In genomic region chr17:35786941-35787432, GRCh38 we compare ENCODE assay signal across 17 cellular contexts. TPM values are rescaled to one million over a fixed set of nuclear protein-coding genes. Genes with fewer than 3 reads are reported as not detected.
DNase-seq lines count a peak whose midpoint lies in the region; TF ChIP-seq lines count a peak whose summit lies in the region.
"Had no signal": no experiment of that assay in that cellular context is flagged by ENCODE, and none has a peak within 500 bp of the region (broad histone marks: within the 10 kb centered on the region; RNA-seq: fewer than 3 reads in every experiment).

No MANE protein-coding gene starts in this region.

- H3K4me1 ChIP-seq in mesodermal cell (ENCODE audit: control insufficient read depth, insufficient read depth, low read length, poor library complexity, severe bottlenecking) (peaks cover 37% of the 10 kb centered on the region), tibial artery (peaks cover 0 to 61% (median 40%) of the 10 kb centered on the region in 4 donors)
- no peaks in the 10 kb centered on the region for H3K4me1 ChIP-seq in effector memory CD4-positive, alpha-beta T cell (ENCODE audit: control insufficient read depth, insufficient read depth, low read length, poor library complexity, severe bottlenecking)

- 28 to 47% methylated on average over 2 to 3 of the region's 3 CpGs for WGBS in mesodermal cell (ENCODE audit: insufficient coverage in 2 of 2), 2 experiments

- DNase-seq in HT-29 (ENCODE audit: low spot score): peak; percentile 25
- no peak for DNase-seq in brain microvascular endothelial cell
- DNase-seq in tibial artery: peak in 1 of 2 donors; percentile 38
- DNase-seq in effector memory CD4-positive, alpha-beta T cell: no peak
- DNase-seq in NCI-H774 (lab: John Stamatoyannopoulos, UW): no peak
- DNase-seq in NCI-H1417 treated with DMSO at 0.1 percent for 48 hours (lab: John Stamatoyannopoulos, UW): no peak
- no peak for DNase-seq in globus pallidus (ENCODE audit: low spot score)
- DNase-seq: activated CD8-positive, alpha-beta T cell treated with anti-CD3 and anti-CD28 coated beads for 36 hours; activated naive CD4-positive, alpha-beta T cell treated with anti-CD3 and anti-CD28 coated beads, Interleukin-2, amount 50 U/mL, for 16 hours; dorsolateral prefrontal cortex; NCI-H187; NK-92 treated with Interleukin-12 subunit alpha and Interleukin-12 subunit beta, amount 100 ng/mL, for 24 hours had no signal

- H3K27ac ChIP-seq in brain microvascular endothelial cell (peak overlapping the region; percentile 15), mesodermal cell (ENCODE audit: low read depth, low read length, severe bottlenecking) (peak overlapping the region; percentile 96), tibial artery (peak overlapping the region; percentile 58 to 71)
- H3K27ac ChIP-seq in effector memory CD4-positive, alpha-beta T cell (ENCODE audit: insufficient read depth, low read length, poor library complexity, severe bottlenecking): no peak overlapping the region
- H3K27ac ChIP-seq: right lobe of liver had no signal

- H3K27me3 ChIP-seq in brain microvascular endothelial cell (replicated peaks) (no peaks in the 10 kb centered on the region), tibial artery (no peaks in the 10 kb centered on the region)
- no peaks in the 10 kb centered on the region for H3K27me3 ChIP-seq in effector memory CD4-positive, alpha-beta T cell (replicated peaks; ENCODE audit: control insufficient read depth, insufficient read depth, low read length, poor library complexity, severe bottlenecking)
- H3K27me3 ChIP-seq: right lobe of liver had no signal

- H3K4me3 ChIP-seq in brain microvascular endothelial cell (ENCODE audit: low read depth, low read length): no peak overlapping the region
- H3K4me3 ChIP-seq in mesodermal cell (ENCODE audit: extremely low read depth, insufficient read depth, low read length, poor library complexity, severe bottlenecking): no peak overlapping the region
- H3K4me3 ChIP-seq in tibial artery: no peak overlapping the region
- H3K4me3 ChIP-seq in effector memory CD4-positive, alpha-beta T cell (ENCODE audit: insufficient read depth, low read depth, low read length, poor library complexity, severe bottlenecking): no peak overlapping the region
- H3K4me3 ChIP-seq: dorsolateral prefrontal cortex, right lobe of liver had no signal

- intact Hi-C loops in tibial artery (cut with DNase I; ENCODE audit: low total_unique reads): no loop called here

- in situ Hi-C loops in brain microvascular endothelial cell (cut with HindIII; ENCODE audit: low pct_ligation_motif_present, low sequenced_read_pairs): no loop called here

- H3K9me3 ChIP-seq in mesodermal cell (ENCODE audit: control insufficient read depth, low read length): no peaks in the 10 kb centered on the region
- H3K9me3 ChIP-seq in tibial artery: no peaks in the 10 kb centered on the region
- H3K9me3 ChIP-seq in effector memory CD4-positive, alpha-beta T cell (ENCODE audit: control insufficient read depth, low read length): no peaks in the 10 kb centered on the region
- H3K9me3 ChIP-seq: right lobe of liver had no signal

- TF ChIP-seq CTCF in brain microvascular endothelial cell (IDR thresholded peaks at IDR 0.05; ENCODE audit: low read depth, low read length, missing control alignments): no peak
- no peak for TF ChIP-seq CTCF in tibial artery (IDR thresholded peaks at IDR 0.05)

- H3K36me3 ChIP-seq in brain microvascular endothelial cell (replicated peaks): no peaks in the 10 kb centered on the region
- H3K36me3 ChIP-seq in mesodermal cell (ENCODE audit: control insufficient read depth, insufficient read depth, low read length): no peaks in the 10 kb centered on the region
- no peaks in the 10 kb centered on the region for H3K36me3 ChIP-seq in tibial artery
- H3K36me3 ChIP-seq in effector memory CD4-positive, alpha-beta T cell (ENCODE audit: control insufficient read depth, insufficient read depth, low read length): no peaks in the 10 kb centered on the region
- H3K36me3 ChIP-seq: right lobe of liver had no signal

RNA-seq across cellular contexts. Expression of gene MMP28, which starts 8.5 kb away (rescaled TPM):
- 0.18 and 0.25 TPM in 2 replicates for total RNA-seq in HT-29 (2014; rRNA removed; shearing (Covaris generic))
- 27.1 TPM for polyA plus RNA-seq in mesodermal cell (2013, experiment 1 of 2)
- 35.7 TPM for polyA plus RNA-seq in mesodermal cell (2013, experiment 2 of 2)

RNA-seq across cellular contexts. Expression of gene TAF15, which starts 22.3 kb away (rescaled TPM):
- total RNA-seq in HT-29 (2014; rRNA removed; shearing (Covaris generic)): 83.7 and 99.8 TPM in 2 replicates
- 165 TPM for polyA plus RNA-seq in mesodermal cell (2013, experiment 1 of 2)
- polyA plus RNA-seq in mesodermal cell (2013, experiment 2 of 2): 192 TPM

RNA-seq across cellular contexts. Expression of gene C17orf50, which starts 26.3 kb away (rescaled TPM):
- not detected in 2 replicates for total RNA-seq in HT-29 (2014; rRNA removed; shearing (Covaris generic))
- polyA plus RNA-seq in mesodermal cell (2013, experiment 1 of 2): not detected
- polyA plus RNA-seq in mesodermal cell (2013, experiment 2 of 2): not detected
- total RNA-seq: activated CD8-positive, alpha-beta T cell treated with anti-CD3 and anti-CD28 coated beads for 36 hours; H4; mesenteric fat pad; right lobe of liver had no signal
- polyA plus RNA-seq: IgD-negative memory B cell had no signal

RNA-seq across cellular contexts. Expression of gene GAS2L2, which starts 33.9 kb away (rescaled TPM):
- 0.52 and 0.56 TPM in 2 replicates for total RNA-seq in HT-29 (2014; rRNA removed; shearing (Covaris generic))
- polyA plus RNA-seq in mesodermal cell (2013, experiment 1 of 2): 0.18 TPM
- not detected for polyA plus RNA-seq in mesodermal cell (2013, experiment 2 of 2)
- total RNA-seq: right lobe of liver had no signal
- polyA plus RNA-seq: IgD-negative memory B cell had no signal

RNA-seq across cellular contexts. Expression of gene RASL10B, which starts 55.5 kb away (rescaled TPM):
- 6.4 and 7.5 TPM in 2 replicates for total RNA-seq in HT-29 (2014; rRNA removed; shearing (Covaris generic))
- polyA plus RNA-seq in mesodermal cell (2013, experiment 1 of 2): 56.3 TPM
- polyA plus RNA-seq in mesodermal cell (2013, experiment 2 of 2): 53.3 TPM
- polyA plus RNA-seq: IgD-negative memory B cell had no signal
